In genomic region chr12:113208041-113208934, GRCh38 we compare ENCODE assay signal across 1 cellular context.
TF ChIP-seq lines count a peak whose summit lies in the region.

No MANE protein-coding gene starts in this region.

TF ChIP-seq in GM12878, 131 proteins besides CTCF, POLR2A, EP300 and RAD21 (continued from another document and continues in another):
- no peak for TF ChIP-seq CUX1 (IDR thresholded peaks at IDR 0.05; ENCODE audit: insufficient replicate concordance, low read depth, low read length)
- no peak for TF ChIP-seq SIN3A (IDR thresholded peaks at IDR 0.05; ENCODE audit: low read depth, low read length)
- peak; percentile 99 for TF ChIP-seq NR2F1 (conservative IDR thresholded peaks at IDR 0.05)
- TF ChIP-seq SIX5 (IDR thresholded peaks at IDR 0.05; ENCODE audit: low read depth, low read length, severe bottlenecking) = no peak
- TF ChIP-seq EED (IDR thresholded peaks at IDR 0.05; ENCODE audit: low read depth) = peak; percentile 97
- peak; percentile 32 for TF ChIP-seq KLF5 (IDR thresholded peaks at IDR 0.05; ENCODE audit: partially characterized antibody)
- peak; percentile 99 for TF ChIP-seq NBN (IDR thresholded peaks at IDR 0.05)
- TF ChIP-seq TCF3 (IDR thresholded peaks at IDR 0.05; ENCODE audit: borderline replicate concordance, insufficient read depth, low read depth, low read length) = peak; percentile 91; the same call in 1 of the 2 replicates
- TF ChIP-seq BRCA1 (IDR thresholded peaks at IDR 0.05; ENCODE audit: low read depth, low read length) = no peak
- no peak for TF ChIP-seq E2F4 (IDR thresholded peaks at IDR 0.05; ENCODE audit: low read depth, low read length)
- 0 out of 2 replicates have a peak, but pooled peaks have one; percentile 10 for TF ChIP-seq SMARCA5 (IDR thresholded peaks at IDR 0.05)
- TF ChIP-seq, protein P1, sequence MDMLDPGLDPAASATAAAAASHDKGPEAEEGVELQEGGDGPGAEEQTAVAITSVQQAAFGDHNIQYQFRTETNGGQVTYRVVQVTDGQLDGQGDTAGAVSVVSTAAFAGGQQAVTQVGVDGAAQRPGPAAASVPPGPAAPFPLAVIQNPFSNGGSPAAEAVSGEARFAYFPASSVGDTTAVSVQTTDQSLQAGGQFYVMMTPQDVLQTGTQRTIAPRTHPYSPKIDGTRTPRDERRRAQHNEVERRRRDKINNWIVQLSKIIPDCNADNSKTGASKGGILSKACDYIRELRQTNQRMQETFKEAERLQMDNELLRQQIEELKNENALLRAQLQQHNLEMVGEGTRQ (IDR thresholded peaks at IDR 0.05; ENCODE audit: borderline replicate concordance, low read depth, low read length) = no peak
- TF ChIP-seq ATF2 (IDR thresholded peaks at IDR 0.05; ENCODE audit: low read length) = peak; percentile 90
- peak; percentile 25; the same call in 1 of the 2 replicates for TF ChIP-seq NR2C1 (IDR thresholded peaks at IDR 0.05)
- peak; percentile 75; the same call in 1 of the 2 replicates for TF ChIP-seq HDGF (IDR thresholded peaks at IDR 0.05)
- TF ChIP-seq ZSCAN29 (IDR thresholded peaks at IDR 0.05) = peak; percentile 37; the same call in 1 of the 2 replicates
- TF ChIP-seq, protein P2, sequence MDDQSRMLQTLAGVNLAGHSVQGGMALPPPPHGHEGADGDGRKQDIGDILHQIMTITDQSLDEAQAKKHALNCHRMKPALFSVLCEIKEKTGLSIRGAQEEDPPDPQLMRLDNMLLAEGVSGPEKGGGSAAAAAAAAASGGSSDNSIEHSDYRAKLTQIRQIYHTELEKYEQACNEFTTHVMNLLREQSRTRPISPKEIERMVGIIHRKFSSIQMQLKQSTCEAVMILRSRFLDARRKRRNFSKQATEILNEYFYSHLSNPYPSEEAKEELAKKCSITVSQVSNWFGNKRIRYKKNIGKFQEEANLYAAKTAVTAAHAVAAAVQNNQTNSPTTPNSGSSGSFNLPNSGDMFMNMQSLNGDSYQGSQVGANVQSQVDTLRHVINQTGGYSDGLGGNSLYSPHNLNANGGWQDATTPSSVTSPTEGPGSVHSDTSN (IDR thresholded peaks at IDR 0.05; ENCODE audit: insufficient replicate concordance, low read depth, low read length) = peak; percentile 63
- no peak; the same call in 1 of the 2 replicates for TF ChIP-seq POLR2AphosphoS2 (IDR thresholded peaks at IDR 0.05; ENCODE audit: low read depth, low read length)
- TF ChIP-seq ZNF207 (IDR thresholded peaks at IDR 0.05; ENCODE audit: borderline replicate concordance) = peak; percentile 84; the same call in 1 of the 2 replicates
- no peak; the same call in 1 of the 2 replicates for TF ChIP-seq ZBTB40 (IDR thresholded peaks at IDR 0.05; ENCODE audit: borderline replicate concordance)
- peak; percentile 83; the same call in 1 of the 2 replicates for TF ChIP-seq CHD2 (IDR thresholded peaks at IDR 0.05; ENCODE audit: borderline replicate concordance, low read depth, low read length)
- TF ChIP-seq HDAC2 (IDR thresholded peaks at IDR 0.05) = no peak
- TF ChIP-seq SREBF1 (IDR thresholded peaks at IDR 0.05; ENCODE audit: low read length) = no peak
- TF ChIP-seq TCF12 (IDR thresholded peaks at IDR 0.05; ENCODE audit: low read depth, low read length) = peak; percentile 99
- TF ChIP-seq POLR2AphosphoS5 (IDR thresholded peaks at IDR 0.05; ENCODE audit: low read length) = peak; percentile 82
- TF ChIP-seq ZBED1 (IDR thresholded peaks at IDR 0.05; ENCODE audit: borderline replicate concordance) = peak; percentile 90; the same call in 1 of the 2 replicates
- TF ChIP-seq EGR1 (IDR thresholded peaks at IDR 0.05; ENCODE audit: borderline replicate concordance in 1 of 2, low read depth in 2 of 2, low read length in 2 of 2) = peak in 1 of 2 experiments; percentile 50; a peak in 2 of 3 replicates
- no peak for TF ChIP-seq YBX1 (IDR thresholded peaks at IDR 0.05)
- no peak for TF ChIP-seq USF1 (IDR thresholded peaks at IDR 0.05; ENCODE audit: borderline replicate concordance, extremely low read length, insufficient read depth, low read depth, low read length)
- no peak for TF ChIP-seq PRDM15 (CRISPR knock-in tag; IDR thresholded peaks at IDR 0.05)
- TF ChIP-seq BHLHE40 (IDR thresholded peaks at IDR 0.05; ENCODE audit: borderline replicate concordance in 1 of 2, low read depth in 2 of 2, low read length in 1 of 2) = peak; percentile 97 to 98
- TF ChIP-seq, protein P3, sequence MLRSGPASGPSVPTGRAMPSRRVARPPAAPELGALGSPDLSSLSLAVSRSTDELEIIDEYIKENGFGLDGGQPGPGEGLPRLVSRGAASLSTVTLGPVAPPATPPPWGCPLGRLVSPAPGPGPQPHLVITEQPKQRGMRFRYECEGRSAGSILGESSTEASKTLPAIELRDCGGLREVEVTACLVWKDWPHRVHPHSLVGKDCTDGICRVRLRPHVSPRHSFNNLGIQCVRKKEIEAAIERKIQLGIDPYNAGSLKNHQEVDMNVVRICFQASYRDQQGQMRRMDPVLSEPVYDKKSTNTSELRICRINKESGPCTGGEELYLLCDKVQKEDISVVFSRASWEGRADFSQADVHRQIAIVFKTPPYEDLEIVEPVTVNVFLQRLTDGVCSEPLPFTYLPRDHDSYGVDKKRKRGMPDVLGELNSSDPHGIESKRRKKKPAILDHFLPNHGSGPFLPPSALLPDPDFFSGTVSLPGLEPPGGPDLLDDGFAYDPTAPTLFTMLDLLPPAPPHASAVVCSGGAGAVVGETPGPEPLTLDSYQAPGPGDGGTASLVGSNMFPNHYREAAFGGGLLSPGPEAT (IDR thresholded peaks at IDR 0.05; ENCODE audit: low read depth) = peak; percentile 97
